In genomic region chr3:190249414-190249813, GRCh38 we compare ENCODE assay signal across 18 cellular contexts.
"Had no signal": no experiment of that assay in that cellular context is flagged by ENCODE, and none has a peak within 500 bp of the region (broad histone marks: within the 10 kb centered on the region; RNA-seq: fewer than 3 reads in every experiment).

No MANE protein-coding gene starts in this region.

- DNase-seq: effector memory CD8-positive, alpha-beta T cell; esophagus squamous epithelium; foreskin fibroblast; kidney; left cardiac atrium; left ventricle myocardium superior; naive thymus-derived CD4-positive, alpha-beta T cell; nephron progenitor cell; small intestine; stimulated activated CD4-positive, alpha-beta T cell treated with anti-CD3 and anti-CD28 coated beads, Interleukin-12 subunit alpha, Interleukin-12 subunit beta, amount 100 ng/mL, for 4 hours; stimulated activated naive CD4-positive, alpha-beta T cell; stomach; thyroid gland; upper lobe of left lung; uterus had no signal

- H3K4me1 ChIP-seq: esophagus squamous epithelium, right atrium auricular region, stomach, thyroid gland, upper lobe of left lung, uterus had no signal

- H3K27ac Mint-ChIP-seq: dendritic cell treated with granulocyte-macrophage colony-stimulating factor and Interleukin-4, amounts not matched to agents 40 ng/mL and 50 ng/mL, for 4 days; effector memory CD8-positive, alpha-beta T cell; naive thymus-derived CD4-positive, alpha-beta T cell; nephron progenitor cell had no signal

- H3K4me3 ChIP-seq: esophagus squamous epithelium, right atrium auricular region, stomach, thyroid gland, upper lobe of left lung, uterus had no signal

- H3K36me3 ChIP-seq: esophagus squamous epithelium, neutrophil, right atrium auricular region, stomach, thyroid gland, upper lobe of left lung, uterus had no signal

- H3K4me3 Mint-ChIP-seq: dendritic cell treated with granulocyte-macrophage colony-stimulating factor and Interleukin-4, amounts not matched to agents 40 ng/mL and 50 ng/mL, for 4 days; effector memory CD8-positive, alpha-beta T cell; naive thymus-derived CD4-positive, alpha-beta T cell; nephron progenitor cell had no signal

- ATAC-seq: effector memory CD8-positive, alpha-beta T cell; left cardiac atrium; left ventricle myocardium superior; naive thymus-derived CD4-positive, alpha-beta T cell had no signal

- H3K27me3 ChIP-seq: esophagus squamous epithelium, neutrophil, right atrium auricular region, stomach, thyroid gland, upper lobe of left lung, uterus had no signal

- H3K4me1 Mint-ChIP-seq: naive thymus-derived CD4-positive, alpha-beta T cell; nephron progenitor cell had no signal

- H3K9me3 ChIP-seq: neutrophil, thyroid gland, uterus had no signal

- H3K27ac ChIP-seq: esophagus squamous epithelium, neutrophil, right atrium auricular region, stomach, thyroid gland, upper lobe of left lung, uterus had no signal
